ENCODE assay signal across 16 cellular contexts in genomic region chr5:179162351-179163235, GRCh38.
"Had no signal": no experiment of that assay in that cellular context is flagged by ENCODE, and none has a peak within 500 bp of the region (broad histone marks: within the 10 kb centered on the region; RNA-seq: fewer than 3 reads in every experiment).

No MANE protein-coding gene starts in this region.

- H3K27ac Mint-ChIP-seq: activated CD8-positive, alpha-beta memory T cell treated with anti-CD3 and anti-CD28 coated beads, Interleukin-2, amount 10 ng/mL, durations not matched to agents 7 days and 5 days; nephron; stimulated activated memory B cell treated with anti-CD40 and anti-IgM and Interleukin-4, amounts not matched to agents 10 μg/mL and 1 μg/mL and 100 μg/mL, for 72 hours had no signal

- H3K36me3 ChIP-seq: adrenal gland, ovary had no signal

- DNase-seq: activated CD8-positive, alpha-beta memory T cell treated with anti-CD3 and anti-CD28 coated beads, Interleukin-2, amount 10 ng/mL, durations not matched to agents 7 days and 5 days; activated naive CD4-positive, alpha-beta T cell; activated T-cell treated with anti-CD3 and anti-CD28 coated beads, Interleukin-2, amount 50 U/mL, for 48 hours; adrenal gland; central memory CD4-positive, alpha-beta T cell; effector memory CD8-positive, alpha-beta T cell; kidney glomerular epithelial cell; mammary epithelial cell; SIG-M5 had no signal

- H3K27ac ChIP-seq: adrenal gland, hepatocyte, ovary, tibial nerve had no signal

- H3K4me3 Mint-ChIP-seq: activated CD8-positive, alpha-beta memory T cell treated with anti-CD3 and anti-CD28 coated beads, Interleukin-2, amount 10 ng/mL, durations not matched to agents 7 days and 5 days; effector memory CD8-positive, alpha-beta T cell; nephron; stimulated activated memory B cell treated with anti-CD40 and anti-IgM and Interleukin-4, amounts not matched to agents 10 μg/mL and 1 μg/mL and 100 μg/mL, for 72 hours had no signal

- H3K4me1 Mint-ChIP-seq: activated CD8-positive, alpha-beta memory T cell treated with anti-CD3 and anti-CD28 coated beads, Interleukin-2, amount 10 ng/mL, durations not matched to agents 7 days and 5 days had no signal

- H3K27me3 Mint-ChIP-seq: activated CD8-positive, alpha-beta memory T cell treated with anti-CD3 and anti-CD28 coated beads, Interleukin-2, amount 10 ng/mL, durations not matched to agents 7 days and 5 days had no signal

- ATAC-seq: activated CD4-positive, CD25-positive, alpha-beta regulatory T cell treated with anti-CD3 and anti-CD28 coated beads, Interleukin-2, amount 50 U/mL, for 24 hours; activated CD8-positive, alpha-beta memory T cell treated with anti-CD3 and anti-CD28 coated beads, Interleukin-2, amount 10 ng/mL, durations not matched to agents 7 days and 5 days; effector memory CD8-positive, alpha-beta T cell; stimulated activated memory B cell treated with anti-CD40 and anti-IgM and Interleukin-4, amounts not matched to agents 10 μg/mL and 1 μg/mL and 100 μg/mL, for 72 hours had no signal

- H3K36me3 Mint-ChIP-seq: activated CD8-positive, alpha-beta memory T cell treated with anti-CD3 and anti-CD28 coated beads, Interleukin-2, amount 10 ng/mL, durations not matched to agents 7 days and 5 days; stimulated activated memory B cell treated with anti-CD40 and anti-IgM and Interleukin-4, amounts not matched to agents 10 μg/mL and 1 μg/mL and 100 μg/mL, for 72 hours had no signal

- H3K27me3 ChIP-seq: adrenal gland, hepatocyte, ovary, tibial nerve had no signal

- H3K4me3 ChIP-seq: adrenal gland, hepatocyte, ovary, smooth muscle cell, tibial nerve had no signal

- H3K9me3 ChIP-seq: adrenal gland, ovary had no signal
